Comparison of ENCODE assay signal across 23 cellular contexts in the genomic region with DNA sequence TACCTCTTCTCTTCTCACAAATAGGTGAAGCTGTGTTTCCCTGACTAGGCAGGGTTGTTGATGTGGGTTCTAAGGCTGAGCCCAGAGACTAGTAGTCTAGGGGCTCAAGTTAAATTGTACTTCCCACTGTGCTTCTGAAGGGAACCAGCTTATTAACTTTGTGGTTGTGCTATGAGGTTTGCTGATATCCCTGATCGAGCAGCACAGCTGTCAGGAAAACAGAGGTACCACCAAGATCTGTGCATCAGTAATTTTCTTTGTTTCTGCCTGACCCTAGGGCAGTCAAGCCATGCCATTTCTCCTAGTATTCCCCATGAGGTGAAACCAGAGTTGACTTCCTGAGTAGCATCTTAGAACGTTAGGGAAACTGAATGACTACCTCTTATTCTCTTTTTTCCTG.
"Had no signal": no experiment of that assay in that cellular context is flagged by ENCODE, and none has a peak within 500 bp of the region (broad histone marks: within the 10 kb centered on the region; RNA-seq: fewer than 3 reads in every experiment).

No MANE protein-coding gene starts in this region.

- H3K27ac ChIP-seq: dorsolateral prefrontal cortex, epithelial cell of prostate, esophagus squamous epithelium, neutrophil, pancreas, right atrium auricular region, stomach, thyroid gland had no signal

- H3K4me3 ChIP-seq: dorsolateral prefrontal cortex, esophagus squamous epithelium, lung, pancreas, right atrium auricular region, stomach, thyroid gland had no signal

- H3K27me3 ChIP-seq: dorsolateral prefrontal cortex, esophagus squamous epithelium, neutrophil, pancreas, right atrium auricular region, stomach, thyroid gland had no signal

- FAIRE-seq: colon, pancreas had no signal

- H3K36me3 ChIP-seq: esophagus squamous epithelium, neutrophil, pancreas, right atrium auricular region, stomach, thyroid gland had no signal

- DNase-seq: dorsolateral prefrontal cortex; effector CD4-positive, alpha-beta T cell; esophagus squamous epithelium; foreskin melanocyte; hypothalamus; immature natural killer cell; islet precursor cell; naive B cell; pancreas; stimulated activated CD4-positive, alpha-beta T cell treated with anti-CD3 and anti-CD28 coated beads, Interleukin-2, amount 100 ng/mL, for 24 hours; stimulated activated CD4-positive, alpha-beta T cell treated with anti-CD3 and anti-CD28 coated beads, Interleukin-4, amount 100 ng/mL, for 24 hours; stimulated activated naive CD4-positive, alpha-beta T cell treated with Interleukin-2 at 50 U/mL for 16 hours; stomach; thyroid gland had no signal

- H3K9me3 ChIP-seq: neutrophil, pancreas, thyroid gland had no signal

- ATAC-seq: left lobe of liver; natural killer cell treated with Interleukin-12 subunit alpha and Interleukin-12 subunit beta and Interleukin-15 and Interleukin-18, amount 100 ng/mL, for 72 hours; pancreas; sciatic nerve; stimulated activated effector memory CD8-positive, alpha-beta T cell treated with anti-CD3 and anti-CD28 coated beads, Interleukin-12 subunit alpha, Interleukin-12 subunit beta, amount 100 ng/mL, for 72 hours had no signal

- H3K4me1 ChIP-seq: esophagus squamous epithelium, pancreas, right atrium auricular region, stomach, thyroid gland had no signal
